9 cellular contexts compared by ENCODE assay signal in genomic region chr12:22684526-22685118, GRCh38. TPM values are rescaled to one million over a fixed set of nuclear protein-coding genes. Genes with fewer than 3 reads are reported as not detected.
A peak's percentile ranks its signal among the peaks of the same experiment; 100 is the strongest.
DNase-seq lines count a peak whose midpoint lies in the region; ATAC-seq and TF ChIP-seq lines count a peak whose summit lies in the region.
"Had no signal": no experiment of that assay in that cellular context is flagged by ENCODE, and none has a peak within 500 bp of the region (broad histone marks: within the 10 kb centered on the region; RNA-seq: fewer than 3 reads in every experiment).

No MANE protein-coding gene starts in this region.

- H3K27me3 Mint-ChIP-seq in effector memory CD8-positive, alpha-beta T cell, result no peaks in the 10 kb centered on the region
- H3K27me3 Mint-ChIP-seq in osteocyte (ENCODE audit: unreplicated experiment), result no peaks in the 10 kb centered on the region
- H3K27me3 Mint-ChIP-seq: dendritic cell treated with granulocyte-macrophage colony-stimulating factor and Interleukin-4, amounts not matched to agents 40 ng/mL and 50 ng/mL, for 4 days had no signal

- H3K4me1 Mint-ChIP-seq in effector memory CD8-positive, alpha-beta T cell (ENCODE audit: low read depth in 2 of 2), result peaks cover 6 to 24% of the 10 kb centered on the region in 2 donors
- peaks cover 20% of the 10 kb centered on the region for H3K4me1 Mint-ChIP-seq in osteocyte (ENCODE audit: unreplicated experiment)

- H3K36me3 Mint-ChIP-seq in effector memory CD8-positive, alpha-beta T cell (ENCODE audit: insufficient read depth), result peaks cover 6% of the 10 kb centered on the region
- peaks cover 14% of the 10 kb centered on the region for H3K36me3 Mint-ChIP-seq in osteocyte (ENCODE audit: unreplicated experiment)

- H3K36me3 ChIP-seq in cardiac muscle cell, result no peaks in the 10 kb centered on the region

- H3K9me3 ChIP-seq in cardiac muscle cell (ENCODE audit: low read depth), result no peaks in the 10 kb centered on the region

- H3K4me3 ChIP-seq in cardiac muscle cell, result no peak overlapping the region

- peaks cover 14% of the 10 kb centered on the region for H3K4me1 ChIP-seq in cardiac muscle cell (ENCODE audit: low read depth)

- TF ChIP-seq CTCF in cardiac muscle cell (IDR thresholded peaks at IDR 0.05; ENCODE audit: low read depth, low read length) (peak; percentile 64), osteocyte (IDR thresholded peaks at IDR 0.05) (peak; percentile 73)

- peak; percentile 65 to 66 for DNase-seq in cardiac muscle cell (ENCODE audit: low read depth in 1 of 2, low spot score in 1 of 2)
- DNase-seq in left cardiac atrium, result no peak
- peak; percentile 79 for DNase-seq in NOMO-1 treated with DMSO at 0.1 percent for 48 hours (lab: John Stamatoyannopoulos, UW; ENCODE audit: unreplicated experiment)
- DNase-seq in effector memory CD8-positive, alpha-beta T cell, result no peak
- DNase-seq in osteocyte (ENCODE audit: extremely low spot score, unreplicated experiment), result no peak
- no peak for DNase-seq in AG08396 (ENCODE audit: low spot score)
- DNase-seq in UCSD-AML1 (lab: John Stamatoyannopoulos, UW; ENCODE audit: unreplicated experiment), result no peak

- H3K27me3 ChIP-seq in cardiac muscle cell, result no peaks in the 10 kb centered on the region

- no peak overlapping the region for H3K27ac ChIP-seq in cardiac muscle cell

- H3K9me3 Mint-ChIP-seq in effector memory CD8-positive, alpha-beta T cell, result no peaks in the 10 kb centered on the region
- H3K9me3 Mint-ChIP-seq in osteocyte (ENCODE audit: unreplicated experiment), result no peaks in the 10 kb centered on the region
- H3K9me3 Mint-ChIP-seq: dendritic cell treated with granulocyte-macrophage colony-stimulating factor and Interleukin-4, amounts not matched to agents 40 ng/mL and 50 ng/mL, for 4 days had no signal

- H3K4me3 Mint-ChIP-seq in effector memory CD8-positive, alpha-beta T cell, result no peak overlapping the region
- no peak overlapping the region for H3K4me3 Mint-ChIP-seq in osteocyte (ENCODE audit: unreplicated experiment)
- H3K4me3 Mint-ChIP-seq: dendritic cell treated with granulocyte-macrophage colony-stimulating factor and Interleukin-4, amounts not matched to agents 40 ng/mL and 50 ng/mL, for 4 days had no signal

- ATAC-seq in left cardiac atrium (no peak), HG02884 (IDR thresholded peaks at IDR 0.05; ENCODE audit: unreplicated experiment) (peak; percentile 38)
- ATAC-seq in effector memory CD8-positive, alpha-beta T cell (replicated peaks), result peak; percentile 51

- H3K27ac Mint-ChIP-seq in effector memory CD8-positive, alpha-beta T cell, result no peak overlapping the region
- no peak overlapping the region for H3K27ac Mint-ChIP-seq in osteocyte (ENCODE audit: unreplicated experiment)
- H3K27ac Mint-ChIP-seq: dendritic cell treated with granulocyte-macrophage colony-stimulating factor and Interleukin-4, amounts not matched to agents 40 ng/mL and 50 ng/mL, for 4 days had no signal

- intact Hi-C loops in left cardiac atrium (cut with DNase I), result no loop called here

RNA-seq across cellular contexts. Expression of gene ETNK1, which starts 59.7 kb away (rescaled TPM):
- 61.3 and 63.2 TPM in 2 replicates for total RNA-seq in cardiac muscle cell
- polyA plus RNA-seq in cardiac muscle cell, result 19.7 and 28.5 TPM in 2 replicates
- 10 to 100 TPM; 22.8 to 28.5 TPM for total RNA-seq in left cardiac atrium
- total RNA-seq in osteocyte, result 52.2 and 63.0 TPM in 2 replicates

Comparison
In these comparisons a context has a peak if more than half of its experiments do, and no peak if none do; other contexts are left out.
1. DNase-seq: peak in cardiac muscle cell (2 of 2) and NOMO-1 treated with DMSO at 0.1 percent for 48 hours (single experiment); none in left cardiac atrium (single experiment), effector memory CD8-positive, alpha-beta T cell (0 of 3), osteocyte (single experiment), AG08396 (single experiment) and UCSD-AML1 (single experiment).
2. ATAC-seq: peak in HG02884 (single experiment) and effector memory CD8-positive, alpha-beta T cell (single experiment); none in left cardiac atrium (0 of 2).